8 cellular contexts compared by ENCODE assay signal in the genomic region with DNA sequence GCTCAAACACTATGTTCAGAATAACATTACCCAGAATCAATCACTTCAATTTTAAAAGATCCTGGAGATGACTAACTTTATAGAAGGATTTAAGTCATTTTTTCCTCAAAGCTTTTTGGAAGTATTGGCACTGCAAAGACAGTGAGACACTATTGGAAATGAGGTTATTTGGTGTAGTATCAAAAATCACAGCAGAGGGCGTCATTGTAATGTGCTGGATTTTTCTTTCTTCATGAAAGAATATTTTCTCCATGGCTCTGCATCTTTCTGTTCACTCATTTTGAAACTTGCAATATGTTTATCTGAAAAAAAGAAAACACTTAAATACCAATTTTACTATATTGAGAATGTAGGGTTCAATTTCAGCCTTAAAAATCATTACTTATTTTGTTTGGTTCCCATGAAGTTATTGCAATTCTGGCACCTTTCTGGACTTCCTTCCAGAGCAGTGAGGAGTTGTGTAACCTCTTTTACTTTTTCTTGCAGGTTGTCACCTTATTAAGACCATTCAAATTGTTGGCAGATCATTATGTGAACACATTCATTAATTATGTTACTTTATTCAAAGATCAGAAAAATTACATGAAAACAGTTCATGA. TPM values are rescaled to one million over a fixed set of nuclear protein-coding genes. Genes with fewer than 3 reads are reported as not detected.
A peak's percentile ranks its signal among the peaks of the same experiment; 100 is the strongest.
DNase-seq lines count a peak whose midpoint lies in the region; ATAC-seq, FAIRE-seq and TF ChIP-seq lines count a peak whose summit lies in the region.

No MANE protein-coding gene starts in this region.

- FAIRE-seq in G401.6 (lab: Jason Lieb, UNC): peak; percentile 84
- no peak for FAIRE-seq in keratinocyte (lab: Jason Lieb, UNC)

- H3K27ac ChIP-seq in keratinocyte (ENCODE audit: control insufficient read depth, insufficient read depth, low read length): no peak overlapping the region

- no peaks in the 10 kb centered on the region for H3K9me3 ChIP-seq in keratinocyte (ENCODE audit: control insufficient read depth, low read depth, low read length)

- no peaks in the 10 kb centered on the region for H4K20me1 ChIP-seq in keratinocyte (ENCODE audit: control insufficient read depth, extremely low read depth, insufficient read depth, low read length)

- no peaks in the 10 kb centered on the region for H3K27me3 ChIP-seq in keratinocyte (ENCODE audit: control insufficient read depth, extremely low read depth, insufficient read depth, low read length)

- ATAC-seq in HG02610 (IDR thresholded peaks at IDR 0.05; ENCODE audit: unreplicated experiment) (no peak), GM21529 (IDR thresholded peaks at IDR 0.05; ENCODE audit: unreplicated experiment) (no peak)

- H3K79me2 ChIP-seq in keratinocyte (ENCODE audit: control insufficient read depth, insufficient read depth, low read length): no peaks in the 10 kb centered on the region

- dilution Hi-C loops in keratinocyte (cut with MboI; ENCODE audit: extremely low pct_ligation_motif_present, low sequenced_read_pairs): no loop called here

- DNase-seq in LNCaP clone FGC (ENCODE audit: low read depth): no peak
- peak; percentile 72 for DNase-seq in astrocyte of the hippocampus (ENCODE audit: low read depth, low spot score)
- peak; percentile 2 for DNase-seq in keratinocyte (ENCODE audit: low read depth, low spot score)
- DNase-seq in stimulated activated CD4-positive, alpha-beta T cell treated with anti-CD3 and anti-CD28 coated beads, Interleukin-1b, Interleukin-23, amount 100 ng/mL, for 48 hours: no peak
- DNase-seq in activated CD4-positive, CD25-positive, alpha-beta regulatory T cell (lab: John Stamatoyannopoulos, UW): no peak

- no peaks in the 10 kb centered on the region for H3K4me1 ChIP-seq in keratinocyte (ENCODE audit: control insufficient read depth, extremely low read depth, insufficient read depth, low read length)

- H3K36me3 ChIP-seq in keratinocyte (ENCODE audit: control insufficient read depth in 2 of 2, extremely low read depth in 1 of 2, insufficient read depth in 2 of 2, low read length in 2 of 2): no peaks in the 10 kb centered on the region

- H3K9ac ChIP-seq in keratinocyte (ENCODE audit: control insufficient read depth, extremely low read depth, insufficient read depth, low read length): no peak overlapping the region

- no peaks in the 10 kb centered on the region for H3K9me1 ChIP-seq in keratinocyte (ENCODE audit: control insufficient read depth, extremely low read depth, insufficient read depth, low read length)

- no peak overlapping the region for H2AFZ ChIP-seq in keratinocyte (ENCODE audit: control insufficient read depth, low read length)

- H3K4me3 ChIP-seq in LNCaP clone FGC (ENCODE audit: low read depth, low read length) (no peak overlapping the region), keratinocyte (ENCODE audit: control insufficient read depth in 2 of 3, extremely low read depth in 1 of 3, insufficient read depth in 2 of 3, low read depth in 1 of 3, low read length in 3 of 3) (no peak overlapping the region)

- no peak overlapping the region for H3K4me2 ChIP-seq in keratinocyte (ENCODE audit: control insufficient read depth, extremely low read depth, insufficient read depth, low read depth, low read length)

- TF ChIP-seq CTCF in LNCaP clone FGC (IDR thresholded peaks at IDR 0.05; ENCODE audit: control insufficient read depth, extremely low read depth, insufficient read depth): peak; percentile 60
- peak in 2 of 3 experiments; percentile 47 to 52 for TF ChIP-seq CTCF in keratinocyte (optimal IDR thresholded peaks at IDR 0.05 in 1 of 3, IDR thresholded peaks at IDR 0.05 in 1 of 3, conservative IDR thresholded peaks at IDR 0.05 in 1 of 3; ENCODE audit: extremely low read depth in 1 of 3, insufficient read depth in 2 of 3, low read length in 3 of 3)

RNA-seq across cellular contexts. Expression of a gene that starts 3.7 kb away (rescaled TPM):
- polyA plus RNA-seq in keratinocyte: not detected in 3 replicates
- polyA plus RNA-seq in keratinocyte (2011; ENCODE audit: low read depth): 0.25 TPM
- polyA plus RNA-seq in keratinocyte (2011; cell fraction: cytosol; rRNA removed): not detected in 2 replicates
- polyA plus RNA-seq in keratinocyte (2011; cell fraction: nucleus; rRNA removed): not detected in 2 replicates
- 0.06 TPM in 1 of 2 replicates, not detected in the other for polyA plus RNA-seq in keratinocyte (2012; ENCODE audit: low replicate concordance)
- polyA minus RNA-seq in keratinocyte: not detected in 3 replicates
- not detected for polyA minus RNA-seq in keratinocyte (2011; cell fraction: cytosol; rRNA and poly(A)+ RNA removed)
- not detected in 2 replicates for polyA minus RNA-seq in keratinocyte (2011; cell fraction: nucleus; rRNA and poly(A)+ RNA removed)

RNA-seq across cellular contexts. Expression of a gene that starts 49.7 kb away (rescaled TPM):
- 53.9 to 65.4 TPM (median 57.4 TPM) in 3 replicates for polyA plus RNA-seq in keratinocyte
- 18.1 TPM for polyA plus RNA-seq in keratinocyte (2011; ENCODE audit: low read depth)
- polyA plus RNA-seq in keratinocyte (2011; cell fraction: cytosol; rRNA removed): 34.2 and 58.5 TPM in 2 replicates
- polyA plus RNA-seq in keratinocyte (2011; cell fraction: nucleus; rRNA removed): 71.5 and 78.8 TPM in 2 replicates
- polyA plus RNA-seq in keratinocyte (2012; ENCODE audit: low replicate concordance): 25.2 and 32.6 TPM in 2 replicates
- polyA minus RNA-seq in keratinocyte: 16.3 to 66.3 TPM (median 43.9 TPM) in 3 replicates
- 21.7 TPM for polyA minus RNA-seq in keratinocyte (2011; cell fraction: cytosol; rRNA and poly(A)+ RNA removed)
- polyA minus RNA-seq in keratinocyte (2011; cell fraction: nucleus; rRNA and poly(A)+ RNA removed): 41.5 and 67.0 TPM in 2 replicates

Comparison
In these comparisons a context has a peak if more than half of its experiments do, and no peak if none do; other contexts are left out.
1. DNase-seq: peak in astrocyte of the hippocampus (single experiment) and keratinocyte (single experiment); none in LNCaP clone FGC (single experiment), stimulated activated CD4-positive, alpha-beta T cell treated with anti-CD3 and anti-CD28 coated beads, Interleukin-1b, Interleukin-23, amount 100 ng/mL, for 48 hours (single experiment) and activated CD4-positive, CD25-positive, alpha-beta regulatory T cell (0 of 4).